27 cellular contexts compared by ENCODE assay signal in genomic region chr14:49702725-49703124, GRCh38.
"Had no signal": no experiment of that assay in that cellular context is flagged by ENCODE, and none has a peak within 500 bp of the region (broad histone marks: within the 10 kb centered on the region; RNA-seq: fewer than 3 reads in every experiment).

No MANE protein-coding gene starts in this region.

- H3K4me1 Mint-ChIP-seq: endodermal cell, nephron had no signal

- H3K9me3 Mint-ChIP-seq: endodermal cell; memory B cell; nephron; neural progenitor cell; stimulated activated naive B cell treated with anti-CD40 and anti-IgM and Interleukin-4, amounts not matched to agents 10 μg/mL and 1 μg/mL and 100 μg/mL, for 72 hours; stimulated activated naive CD8-positive, alpha-beta T cell treated with anti-CD3 and anti-CD28 coated beads, Interleukin-15, Interleukin-2, amounts not matched to agents 100 ng/mL and 50 ng/mL, for 24 hours had no signal

- H3K27ac Mint-ChIP-seq: endodermal cell; memory B cell; nephron; neural progenitor cell; progenitor cell of endocrine pancreas; stimulated activated naive B cell treated with anti-CD40 and anti-IgM and Interleukin-4, amounts not matched to agents 10 μg/mL and 1 μg/mL and 100 μg/mL, for 72 hours; stimulated activated naive CD8-positive, alpha-beta T cell treated with anti-CD3 and anti-CD28 coated beads, Interleukin-15, Interleukin-2, amounts not matched to agents 100 ng/mL and 50 ng/mL, for 24 hours had no signal

- H3K9me3 ChIP-seq: gastrocnemius medialis, mucosa of descending colon, right lobe of liver, thoracic aorta, tibial nerve, upper lobe of left lung had no signal

- H3K79me2 ChIP-seq: parathyroid adenoma had no signal

- H3K27me3 Mint-ChIP-seq: memory B cell; naive thymus-derived CD4-positive, alpha-beta T cell; progenitor cell of endocrine pancreas; stimulated activated naive B cell treated with anti-CD40 and anti-IgM and Interleukin-4, amounts not matched to agents 10 μg/mL and 1 μg/mL and 100 μg/mL, for 72 hours; stimulated activated naive CD8-positive, alpha-beta T cell treated with anti-CD3 and anti-CD28 coated beads, Interleukin-15, Interleukin-2, amounts not matched to agents 100 ng/mL and 50 ng/mL, for 24 hours had no signal

- H3K27ac ChIP-seq: dorsolateral prefrontal cortex, epithelial cell of prostate, gastrocnemius medialis, neural progenitor cell, parathyroid adenoma, right lobe of liver, thoracic aorta, tibial nerve, upper lobe of left lung had no signal

- H3K36me3 Mint-ChIP-seq: neural progenitor cell had no signal

- H3K4me3 ChIP-seq: dorsolateral prefrontal cortex, gastrocnemius medialis, lung, mucosa of descending colon, neural progenitor cell, right lobe of liver, thoracic aorta, tibial nerve, upper lobe of left lung had no signal

- H3K27me3 ChIP-seq: dorsolateral prefrontal cortex, gastrocnemius medialis, neural progenitor cell, right lobe of liver, tibial nerve, upper lobe of left lung had no signal

- H3K4me3 Mint-ChIP-seq: endodermal cell; memory B cell; naive thymus-derived CD4-positive, alpha-beta T cell; nephron; neural progenitor cell; stimulated activated naive B cell treated with anti-CD40 and anti-IgM and Interleukin-4, amounts not matched to agents 10 μg/mL and 1 μg/mL and 100 μg/mL, for 72 hours; stimulated activated naive CD8-positive, alpha-beta T cell treated with anti-CD3 and anti-CD28 coated beads, Interleukin-15, Interleukin-2, amounts not matched to agents 100 ng/mL and 50 ng/mL, for 24 hours had no signal

- H3K4me1 ChIP-seq: gastrocnemius medialis, neural progenitor cell, parathyroid adenoma, right lobe of liver had no signal

- H3K4me2 ChIP-seq: neural progenitor cell had no signal

- H2AFZ ChIP-seq: neural progenitor cell, parathyroid adenoma had no signal

- H3K36me3 ChIP-seq: neural progenitor cell had no signal

- DNase-seq: dorsolateral prefrontal cortex; effector CD4-positive, alpha-beta T cell; endodermal cell; foreskin fibroblast; gastrocnemius medialis; head of caudate nucleus; kidney; mucosa of descending colon; naive thymus-derived CD4-positive, alpha-beta T cell; right lobe of liver; small intestine; stimulated activated CD4-positive, alpha-beta T cell treated with anti-CD3 and anti-CD28 coated beads, Interleukin-15, amount 100 ng/mL, for 24 hours; stimulated activated CD4-positive, alpha-beta T cell treated with anti-CD3 and anti-CD28 coated beads, Interleukin-2, amount 100 ng/mL, for 48 hours; stimulated activated naive B cell treated with anti-CD40 and anti-IgM and Interleukin-4, amounts not matched to agents 10 μg/mL and 1 μg/mL and 100 μg/mL, for 72 hours; upper lobe of left lung had no signal

- ATAC-seq: esophagus mucosa; gastrocnemius medialis; left lobe of liver; mucosa of descending colon; naive thymus-derived CD4-positive, alpha-beta T cell; right lobe of liver; stimulated activated naive B cell treated with anti-CD40 and anti-IgM and Interleukin-4, amounts not matched to agents 10 μg/mL and 1 μg/mL and 100 μg/mL, for 72 hours had no signal

- H3K9ac ChIP-seq: neural progenitor cell, parathyroid adenoma had no signal
